15 cellular contexts compared by ENCODE assay signal in genomic region chr13:113049521-113049941, GRCh38. TPM values are rescaled to one million over a fixed set of nuclear protein-coding genes. Genes with fewer than 3 reads are reported as not detected.
DNase-seq lines count a peak whose midpoint lies in the region; ATAC-seq and TF ChIP-seq lines count a peak whose summit lies in the region.
"Had no signal": no experiment of that assay in that cellular context is flagged by ENCODE, and none has a peak within 500 bp of the region (broad histone marks: within the 10 kb centered on the region; RNA-seq: fewer than 3 reads in every experiment).

No MANE protein-coding gene starts in this region.

- H3K36me3 ChIP-seq in left ventricle myocardium inferior (peaks cover 20% of the 10 kb centered on the region), ovary (no peaks in the 10 kb centered on the region)

- H3K36me3 Mint-ChIP-seq in brain (peaks cover 34% of the 10 kb centered on the region), nephron progenitor cell (ENCODE audit: low read depth) (peaks cover 17% of the 10 kb centered on the region)

- H3K4me3 Mint-ChIP-seq in brain (peak overlapping the region in 2 of 5 experiments; percentile 3 to 32), nephron progenitor cell (no peak overlapping the region)
- H3K4me3 Mint-ChIP-seq: stimulated activated naive CD8-positive, alpha-beta T cell treated with anti-CD3 and anti-CD28 coated beads, Interleukin-15, Interleukin-2, amounts not matched to agents 100 ng/mL and 50 ng/mL, for 24 hours had no signal

- no peaks in the 10 kb centered on the region for H3K9me3 Mint-ChIP-seq in brain
- no peaks in the 10 kb centered on the region for H3K9me3 Mint-ChIP-seq in nephron progenitor cell
- H3K9me3 Mint-ChIP-seq: stimulated activated naive CD8-positive, alpha-beta T cell treated with anti-CD3 and anti-CD28 coated beads, Interleukin-15, Interleukin-2, amounts not matched to agents 100 ng/mL and 50 ng/mL, for 24 hours had no signal

- H3K4me3 ChIP-seq in left ventricle myocardium inferior (no peak overlapping the region), ovary (no peak overlapping the region)

- TF ChIP-seq POLR2A in ovary (IDR thresholded peaks at IDR 0.05) = no peak

- peaks cover 6% of the 10 kb centered on the region for H3K4me1 Mint-ChIP-seq in brain
- H3K4me1 Mint-ChIP-seq in nephron progenitor cell = peaks cover 51% of the 10 kb centered on the region

- H3K27me3 Mint-ChIP-seq in brain (no peaks in the 10 kb centered on the region), nephron progenitor cell (ENCODE audit: low read depth, poor library complexity) (peaks cover 76% of the 10 kb centered on the region)
- H3K27me3 Mint-ChIP-seq: stimulated activated naive CD8-positive, alpha-beta T cell treated with anti-CD3 and anti-CD28 coated beads, Interleukin-15, Interleukin-2, amounts not matched to agents 100 ng/mL and 50 ng/mL, for 24 hours had no signal

- no peaks in the 10 kb centered on the region for H3K9me3 ChIP-seq in left ventricle myocardium inferior (replicated peaks)
- H3K9me3 ChIP-seq in ovary = no peaks in the 10 kb centered on the region

- peak; percentile 35 for ATAC-seq in sciatic nerve
- ATAC-seq: Panc1 had no signal

- H3K27me3 ChIP-seq in left ventricle myocardium inferior (ENCODE audit: low read depth) = peaks cover 10% of the 10 kb centered on the region
- no peaks in the 10 kb centered on the region for H3K27me3 ChIP-seq in ovary

- DNase-seq in Ammon's horn (ENCODE audit: low spot score) = peak; percentile 58
- peak; percentile 34 for DNase-seq in left ventricle myocardium inferior
- DNase-seq in sciatic nerve (ENCODE audit: low spot score) = no peak
- no peak for DNase-seq in activated CD8-positive, alpha-beta memory T cell treated with anti-CD3 and anti-CD28 coated beads, Interleukin-2, amount 50 U/mL, for 48 hours
- DNase-seq in SIG-M5 (lab: John Stamatoyannopoulos, UW) = no peak
- no peak for DNase-seq in nephron progenitor cell
- DNase-seq in ovary = no peak
- DNase-seq: activated CD4-positive, alpha-beta T cell treated with anti-CD3 and anti-CD28 coated beads, Interleukin-2, amount 50 U/mL, for 4 hours; COR-L47; NCI-H1092 treated with DMSO at 0.1 percent for 48 hours; NCI-H748 treated with DMSO at 0.1 percent for 48 hours had no signal

- intact Hi-C loops in left ventricle myocardium inferior (cut with micrococcal nuclease) (no loop called here), sciatic nerve (cut with DNase I) (no loop called here), ovary (cut with DNase I) (no loop called here)

- H3K27ac Mint-ChIP-seq in brain (peak overlapping the region in 3 of 5 experiments; percentile 53 to 84 (median 81)), nephron progenitor cell (no peak overlapping the region)
- H3K27ac Mint-ChIP-seq: stimulated activated naive CD8-positive, alpha-beta T cell treated with anti-CD3 and anti-CD28 coated beads, Interleukin-15, Interleukin-2, amounts not matched to agents 100 ng/mL and 50 ng/mL, for 24 hours had no signal

- TF ChIP-seq CTCF in brain (conservative IDR thresholded peaks at IDR 0.05) (no peak), left ventricle myocardium inferior (IDR thresholded peaks at IDR 0.05; ENCODE audit: borderline replicate concordance) (no peak), nephron progenitor cell (IDR thresholded peaks at IDR 0.05) (no peak), ovary (IDR thresholded peaks at IDR 0.05) (no peak)

- TF ChIP-seq EP300 in ovary (IDR thresholded peaks at IDR 0.05) = no peak

- H3K4me1 ChIP-seq in left ventricle myocardium inferior (peaks cover 62% of the 10 kb centered on the region), ovary (ENCODE audit: insufficient read depth) (peaks cover 6% of the 10 kb centered on the region)

- 50 to 69% (median 66%) methylated on average over 10 to 13 of the region's 13 CpGs for WGBS in ovary, 3 donors

- H3K27ac ChIP-seq in left ventricle myocardium inferior (replicated peaks) = peak overlapping the region; percentile 63
- H3K27ac ChIP-seq in ovary = no peak overlapping the region
- H3K27ac ChIP-seq: KMS-11 had no signal

RNA-seq across cellular contexts. Expression of gene F7, which starts 56.1 kb away (rescaled TPM):
- polyA plus RNA-seq in brain (ENCODE audit: insufficient read depth, low read depth, low replicate concordance) (0.25 TPM), ovary (under 1 TPM; 0.17 to 0.22 TPM)
- total RNA-seq in left ventricle myocardium inferior (not detected), sciatic nerve (0.27 TPM), ovary (1 to 10 TPM in 2 of 7 donors, under 1 TPM in 3, not detected in 2; 0.11 to 2.1 (median 0.43) TPM)

Comparison
In these comparisons a context has a peak if more than half of its experiments do, and no peak if none do; other contexts are left out.
1. DNase-seq: peak in Ammon's horn (single experiment) and left ventricle myocardium inferior (single experiment); none in sciatic nerve (single experiment), activated CD8-positive, alpha-beta memory T cell treated with anti-CD3 and anti-CD28 coated beads, Interleukin-2, amount 50 U/mL, for 48 hours (single experiment), SIG-M5 (single experiment), nephron progenitor cell (single experiment) and ovary (0 of 5).